In the genomic region with DNA sequence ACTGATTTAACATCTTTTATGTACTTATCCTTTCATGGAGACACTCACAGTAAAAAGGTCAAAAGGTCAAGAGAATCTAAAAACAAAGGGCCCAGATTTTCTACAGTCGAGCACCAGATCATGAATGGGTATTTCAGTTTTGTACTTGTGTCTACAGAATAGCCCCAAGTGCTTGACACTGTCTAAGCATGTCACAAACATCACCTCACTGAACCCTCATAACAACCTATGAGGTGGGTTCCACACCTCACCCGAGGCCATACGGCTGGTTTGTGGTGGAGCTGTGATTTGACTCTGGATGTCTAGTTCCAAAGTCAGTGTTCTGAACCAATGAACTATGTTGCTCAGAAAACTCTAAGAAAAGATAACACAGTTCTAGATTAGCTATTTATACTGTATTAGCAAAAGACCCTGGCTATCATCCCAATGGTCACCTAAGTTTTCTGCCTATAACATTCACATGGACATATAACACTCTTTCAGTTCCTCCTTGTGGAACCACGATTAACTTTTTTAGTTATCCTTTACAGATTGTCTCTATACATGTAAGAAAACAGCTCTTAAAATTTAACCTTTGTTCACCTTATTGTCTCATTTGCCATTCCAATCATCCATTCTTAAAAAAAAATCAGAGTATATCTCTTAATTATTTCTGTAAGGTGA, we compare ENCODE assay signal across 19 cellular contexts. TPM values are rescaled to one million over a fixed set of nuclear protein-coding genes. Genes with fewer than 3 reads are reported as not detected.
A peak's percentile ranks its signal among the peaks of the same experiment; 100 is the strongest.
DNase-seq lines count a peak whose midpoint lies in the region; ATAC-seq, FAIRE-seq and TF ChIP-seq lines count a peak whose summit lies in the region.
"Had no signal": no experiment of that assay in that cellular context is flagged by ENCODE, and none has a peak within 500 bp of the region (broad histone marks: within the 10 kb centered on the region; RNA-seq: fewer than 3 reads in every experiment).

No MANE protein-coding gene starts in this region.

- TF ChIP-seq CTCF in body of pancreas (IDR thresholded peaks at IDR 0.05): no peak

- 79 to 83% methylated on average over 4 of the region's 4 CpGs for WGBS in body of pancreas, 2 donors

- TF ChIP-seq POLR2A in body of pancreas (IDR thresholded peaks at IDR 0.05): no peak

- DNase-seq in GM18507 (ENCODE audit: extremely low spot score, insufficient read length, low read depth) (no peak), caudate nucleus (lab: John Stamatoyannopoulos, UW) (no peak), body of pancreas (no peak), NCI-H510A (lab: John Stamatoyannopoulos, UW) (no peak)
- no peak for DNase-seq in effector memory CD4-positive, alpha-beta T cell
- DNase-seq: C1 segment of cervical spinal cord; Caco-2; CD4-positive, alpha-beta memory T cell; DMS 273 treated with DMSO at 0.1 percent for 48 hours; DMS79; EL; GDM1; H9 had no signal

- no peak overlapping the region for H3K4me3 ChIP-seq in effector memory CD4-positive, alpha-beta T cell (ENCODE audit: insufficient read depth, low read depth, low read length, poor library complexity, severe bottlenecking)
- H3K4me3 ChIP-seq in body of pancreas: no peak overlapping the region
- H3K4me3 ChIP-seq: GM23338 had no signal

- intact Hi-C loops in body of pancreas (cut with DNase I): no loop called here

- H3K9me3 ChIP-seq in effector memory CD4-positive, alpha-beta T cell (ENCODE audit: control insufficient read depth, low read length): no peaks in the 10 kb centered on the region
- no peaks in the 10 kb centered on the region for H3K9me3 ChIP-seq in body of pancreas
- H3K9me3 ChIP-seq: Caco-2 had no signal

- no peaks in the 10 kb centered on the region for H3K36me3 ChIP-seq in effector memory CD4-positive, alpha-beta T cell (ENCODE audit: control insufficient read depth, insufficient read depth, low read length)
- no peaks in the 10 kb centered on the region for H3K36me3 ChIP-seq in body of pancreas (replicated peaks in 1 of 2; ENCODE audit: insufficient read depth in 1 of 2, low read depth in 2 of 2)

- H3K27me3 ChIP-seq in effector memory CD4-positive, alpha-beta T cell (replicated peaks; ENCODE audit: control insufficient read depth, insufficient read depth, low read length, poor library complexity, severe bottlenecking): no peaks in the 10 kb centered on the region
- no peaks in the 10 kb centered on the region for H3K27me3 ChIP-seq in body of pancreas

- H3K4me1 ChIP-seq in effector memory CD4-positive, alpha-beta T cell (ENCODE audit: control insufficient read depth, insufficient read depth, low read length, poor library complexity, severe bottlenecking): no peaks in the 10 kb centered on the region
- H3K4me1 ChIP-seq in body of pancreas: no peaks in the 10 kb centered on the region
- H3K4me1 ChIP-seq: Caco-2 had no signal

- peak; percentile 63 for ATAC-seq in GM19452 (IDR thresholded peaks at IDR 0.05; ENCODE audit: unreplicated experiment)
- ATAC-seq in HG03175 (IDR thresholded peaks at IDR 0.05; ENCODE audit: unreplicated experiment): peak; percentile 62
- ATAC-seq in body of pancreas: no peak
- ATAC-seq: GM23338, HCT116 had no signal

- peak; percentile 47 for FAIRE-seq in GM18507 (lab: Jason Lieb, UNC)
- FAIRE-seq: GM12892 had no signal

- H3K27ac ChIP-seq in caudate nucleus (ENCODE audit: low read depth, low read length) (no peak overlapping the region), body of pancreas (no peak overlapping the region)
- H3K27ac ChIP-seq in effector memory CD4-positive, alpha-beta T cell (ENCODE audit: insufficient read depth, low read length, poor library complexity, severe bottlenecking): no peak overlapping the region

RNA-seq across cellular contexts. Expression of gene TM6SF1, which starts 25.5 kb away (rescaled TPM):
- 1 to 10 TPM; 1.8 to 2.3 TPM for total RNA-seq in body of pancreas
- total RNA-seq: A172, Caco-2 had no signal
